In genomic region chr11:71813481-71814355, GRCh38 we compare ENCODE assay signal across 8 cellular contexts. TPM values are rescaled to one million over a fixed set of nuclear protein-coding genes. Genes with fewer than 3 reads are reported as not detected.
A peak's percentile ranks its signal among the peaks of the same experiment; 100 is the strongest.
DNase-seq lines count a peak whose midpoint lies in the region; ATAC-seq and TF ChIP-seq lines count a peak whose summit lies in the region.
"Not testable (repeated sequence)": the region's sequence is repeated elsewhere in the genome, so short reads cannot be mapped to it uniquely, and the experiment has no call there.

No MANE protein-coding gene starts in this region.

- H3K27me3 Mint-ChIP-seq in activated T-helper 2 cell treated with anti-CD3 and anti-CD28 coated beads, Interferon-gamma antibody, Interleukin-2, Interleukin-4, amounts not matched to agents 10 μg/mL and 5 μg/mL and 100 μg/mL, durations not matched to agents 14 hours and 24 hours and 36 hours (ENCODE audit: low read depth): not testable (repeated sequence)

- H3K27ac ChIP-seq in lung (ENCODE audit: low read depth in 1 of 2, low read length in 1 of 2): peak overlapping the region; percentile 66 to 77

- 5% methylated on average over 41 to 46 of the region's 46 CpGs for WGBS in lung, 2 donors

- not testable (repeated sequence) for H3K9me3 Mint-ChIP-seq in activated T-helper 2 cell treated with anti-CD3 and anti-CD28 coated beads, Interferon-gamma antibody, Interleukin-2, Interleukin-4, amounts not matched to agents 10 μg/mL and 5 μg/mL and 100 μg/mL, durations not matched to agents 14 hours and 24 hours and 36 hours

- not testable (repeated sequence) for H3K36me3 Mint-ChIP-seq in activated T-helper 2 cell treated with anti-CD3 and anti-CD28 coated beads, Interferon-gamma antibody, Interleukin-2, Interleukin-4, amounts not matched to agents 10 μg/mL and 5 μg/mL and 100 μg/mL, durations not matched to agents 14 hours and 24 hours and 36 hours (ENCODE audit: low read depth)

- intact Hi-C loops in activated T-helper 2 cell treated with anti-CD3 and anti-CD28 coated beads, Interferon-gamma antibody, Interleukin-2, Interleukin-4, amounts not matched to agents 10 μg/mL and 5 μg/mL and 100 μg/mL, durations not matched to agents 14 hours and 24 hours and 36 hours (cut with micrococcal nuclease): not testable (repeated sequence)

- not testable (repeated sequence) for H3K27me3 ChIP-seq in lung (ENCODE audit: control insufficient read depth, insufficient read depth)

- TF ChIP-seq CTCF in GM12875 (IDR thresholded peaks at IDR 0.05; ENCODE audit: borderline replicate concordance, insufficient read depth, low read depth, low read length) (peak; percentile 75), epithelial cell of esophagus (IDR thresholded peaks at IDR 0.05; ENCODE audit: insufficient read depth, low read depth, low read length, missing control alignments) (peak; percentile 74), lung (IDR thresholded peaks at IDR 0.05; ENCODE audit: control extremely low read depth, extremely low read depth) (peak; percentile 67)

- H3K4me1 ChIP-seq in lung (ENCODE audit: control insufficient read depth in 2 of 2, insufficient read depth in 2 of 2, low read length in 2 of 2): not testable (repeated sequence)

- H3K4me3 Mint-ChIP-seq in activated T-helper 2 cell treated with anti-CD3 and anti-CD28 coated beads, Interferon-gamma antibody, Interleukin-2, Interleukin-4, amounts not matched to agents 10 μg/mL and 5 μg/mL and 100 μg/mL, durations not matched to agents 14 hours and 24 hours and 36 hours (ENCODE audit: low read depth): peak overlapping the region; percentile 75

- not testable (repeated sequence) for H3K9me3 ChIP-seq in lung (ENCODE audit: control insufficient read depth in 2 of 2, insufficient read depth in 1 of 2, low read length in 1 of 2)

- H3K4me1 Mint-ChIP-seq in activated T-helper 2 cell treated with anti-CD3 and anti-CD28 coated beads, Interferon-gamma antibody, Interleukin-2, Interleukin-4, amounts not matched to agents 10 μg/mL and 5 μg/mL and 100 μg/mL, durations not matched to agents 14 hours and 24 hours and 36 hours (ENCODE audit: low read depth): not testable (repeated sequence)

- DNase-seq in A172 (ENCODE audit: low spot score) (peak; percentile 63), NCI-H1417 (lab: John Stamatoyannopoulos, UW) (peak; percentile 67 to 91 (median 90)), SKM-1 (lab: John Stamatoyannopoulos, UW; ENCODE audit: unreplicated experiment) (peak; percentile 31), epithelial cell of esophagus (ENCODE audit: low read depth) (peak; percentile 68), lung (ENCODE audit: low spot score) (peak; percentile 77)
- DNase-seq in activated T-helper 2 cell treated with anti-CD3 and anti-CD28 coated beads, Interferon-gamma antibody, Interleukin-2, Interleukin-4, amounts not matched to agents 10 μg/mL and 5 μg/mL and 100 μg/mL, durations not matched to agents 14 hours and 24 hours and 36 hours (ENCODE audit: low spot score): peak; percentile 74
- DNase-seq in stimulated activated CD4-positive, alpha-beta T cell treated with anti-CD3 and anti-CD28 coated beads, Interleukin-15, amount 100 ng/mL, for 1 hour (ENCODE audit: low read depth in 1 of 2, low spot score in 1 of 2): peak; percentile 66 to 67

- ATAC-seq in lung (ENCODE audit: insufficient read depth, low FRiP score): not testable (repeated sequence)

- not testable (repeated sequence) for H3K36me3 ChIP-seq in lung (ENCODE audit: control insufficient read depth in 2 of 2, insufficient read depth in 2 of 2, low read length in 2 of 2)

- peak overlapping the region; percentile 48 for H3K27ac Mint-ChIP-seq in activated T-helper 2 cell treated with anti-CD3 and anti-CD28 coated beads, Interferon-gamma antibody, Interleukin-2, Interleukin-4, amounts not matched to agents 10 μg/mL and 5 μg/mL and 100 μg/mL, durations not matched to agents 14 hours and 24 hours and 36 hours

- H3K4me3 ChIP-seq in GM12875 (ENCODE audit: low read depth, low read length) (peak overlapping the region; percentile 52), epithelial cell of esophagus (ENCODE audit: low read length) (peak overlapping the region; percentile 46), lung (peak overlapping the region; percentile 42)

RNA-seq across cellular contexts. Expression of gene DEFB108B, which starts 19.3 kb away (rescaled TPM):
- not detected in 2 replicates for total RNA-seq in A172 (2014; rRNA removed; shearing (Covaris generic))
- total RNA-seq in activated T-helper 2 cell treated with anti-CD3 and anti-CD28 coated beads, Interferon-gamma antibody, Interleukin-2, Interleukin-4, amounts not matched to agents 10 μg/mL and 5 μg/mL and 100 μg/mL, durations not matched to agents 14 hours and 24 hours and 36 hours: not detected in 2 replicates
- total RNA-seq in lung: not detected
- polyA plus RNA-seq in lung: not detected

Comparison
In these comparisons a context has a peak if more than half of its experiments do, and no peak if none do; other contexts are left out.
1. DNase-seq: peak in every context shown above with its lines; median percentile 90 in NCI-H1417; 77 in lung; 74 in activated T-helper 2 cell treated with anti-CD3 and anti-CD28 coated beads, Interferon-gamma antibody, Interleukin-2, Interleukin-4, amounts not matched to agents 10 μg/mL and 5 μg/mL and 100 μg/mL, durations not matched to agents 14 hours and 24 hours and 36 hours; 68 in epithelial cell of esophagus; 66 in stimulated activated CD4-positive, alpha-beta T cell treated with anti-CD3 and anti-CD28 coated beads, Interleukin-15, amount 100 ng/mL, for 1 hour; 63 in A172; 31 in SKM-1.